In the genomic region with DNA sequence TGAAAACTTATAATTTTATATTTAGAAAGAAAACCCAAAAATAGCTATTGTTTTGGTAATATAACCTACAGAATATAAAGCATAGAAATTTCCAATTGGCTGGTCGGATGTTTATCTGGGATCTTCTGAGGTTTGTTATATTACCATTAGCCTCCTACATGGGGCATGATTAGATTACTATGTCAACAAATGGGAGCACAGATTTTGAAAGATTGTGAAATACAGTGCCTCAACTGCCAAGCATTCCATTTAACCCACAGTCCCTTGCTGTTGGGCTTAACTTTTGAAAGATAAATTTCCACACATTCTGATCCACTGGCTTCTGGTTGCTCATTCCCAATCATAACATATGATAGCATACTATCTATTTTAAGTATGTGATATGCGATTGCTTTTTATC, we compare ENCODE assay signal across 23 cellular contexts.
A peak's percentile ranks its signal among the peaks of the same experiment; 100 is the strongest.
DNase-seq lines count a peak whose midpoint lies in the region; ATAC-seq and TF ChIP-seq lines count a peak whose summit lies in the region.
"Had no signal": no experiment of that assay in that cellular context is flagged by ENCODE, and none has a peak within 500 bp of the region (broad histone marks: within the 10 kb centered on the region; RNA-seq: fewer than 3 reads in every experiment).

No MANE protein-coding gene starts in this region.

- no peak overlapping the region for H3K4me3 ChIP-seq in LNCaP clone FGC (ENCODE audit: low read depth, low read length)
- H3K4me3 ChIP-seq: gastrocnemius medialis, thyroid gland had no signal

- TF ChIP-seq CTCF in LNCaP clone FGC (IDR thresholded peaks at IDR 0.05; ENCODE audit: control insufficient read depth, extremely low read depth, insufficient read depth): no peak
- TF ChIP-seq CTCF in omental fat pad (IDR thresholded peaks at IDR 0.05): no peak

- ATAC-seq in omental fat pad (ENCODE audit: low FRiP score): peak; percentile 54
- ATAC-seq: activated CD4-positive, CD25-positive, alpha-beta regulatory T cell treated with anti-CD3 and anti-CD28 coated beads, Interleukin-2, amount 50 U/mL, for 24 hours; gastrocnemius medialis; T-cell had no signal

- peak; percentile 14 for DNase-seq in EL
- DNase-seq in LNCaP clone FGC (ENCODE audit: low read depth): peak; percentile 30
- peak; percentile 51 for DNase-seq in dedifferentiated amniotic fluid mesenchymal stem cell (ENCODE audit: extremely low spot score)
- DNase-seq in omental fat pad (ENCODE audit: low spot score): no peak
- DNase-seq in mesenteric fat pad (ENCODE audit: low spot score): no peak
- DNase-seq in iPS-NIHi11 (ENCODE audit: low spot score): no peak
- no peak for DNase-seq in DMS79 treated with DMSO at 0.1 percent for 48 hours (lab: John Stamatoyannopoulos, UW)
- DNase-seq: activated CD8-positive, alpha-beta memory T cell treated with anti-CD3 and anti-CD28 coated beads for 24 hours; activated T-cell treated with anti-CD3 and anti-CD28 coated beads, Interleukin-2, amount 50 U/mL, for 24 hours; DND-41; effector CD4-positive, alpha-beta T cell; gastrocnemius medialis; hypothalamus; islet precursor cell; NCI-H1417 treated with DMSO at 0.1 percent for 48 hours; NCI-H82; retina; Right ventricle myocardium superior; stimulated activated CD4-positive, alpha-beta T cell treated with anti-CD3 and anti-CD28 coated beads, Interleukin-4, amount 100 ng/mL, for 24 hours; stimulated activated naive CD4-positive, alpha-beta T cell treated with Interleukin-2 at 50 U/mL for 16 hours; T-cell; thyroid gland had no signal

Comparison
In these comparisons a context has a peak if more than half of its experiments do, and no peak if none do; other contexts are left out.
1. DNase-seq: peak in EL (single experiment), LNCaP clone FGC (single experiment) and dedifferentiated amniotic fluid mesenchymal stem cell (single experiment); none in omental fat pad (single experiment), mesenteric fat pad (single experiment), iPS-NIHi11 (single experiment) and DMS79 treated with DMSO at 0.1 percent for 48 hours (single experiment).